8 cellular contexts compared by ENCODE assay signal in genomic region chr12:62009445-62009844, GRCh38.
"Had no signal": no experiment of that assay in that cellular context is flagged by ENCODE, and none has a peak within 500 bp of the region (broad histone marks: within the 10 kb centered on the region; RNA-seq: fewer than 3 reads in every experiment).

No MANE protein-coding gene starts in this region.

- DNase-seq: GDM1, GF-D8 had no signal

- FAIRE-seq: G401.6, GM12878, GM12891, GM12892, GM18507, GM19239 had no signal

- ATAC-seq: GM12878 had no signal

- H3K4me3 ChIP-seq: GM12878 had no signal
